In the genomic region with DNA sequence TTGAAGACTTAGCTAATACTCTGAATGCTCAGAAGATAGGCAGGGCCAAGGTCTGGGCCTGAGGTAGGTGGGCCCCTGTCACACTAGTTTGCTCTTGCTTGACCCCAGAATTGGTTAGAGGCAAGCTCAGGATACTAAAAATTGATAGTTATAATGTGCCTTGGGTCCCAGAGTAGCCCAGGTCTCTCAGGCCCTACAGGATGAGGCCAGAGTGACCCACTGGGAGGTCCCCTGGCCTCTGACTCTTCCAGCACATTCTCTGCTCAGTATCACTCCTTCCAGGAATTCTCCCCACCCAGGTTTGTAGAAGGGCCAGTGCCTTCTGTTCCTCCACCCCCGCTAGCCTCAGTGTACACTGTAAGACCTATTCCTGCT, we compare ENCODE assay signal across 7 cellular contexts. TPM values are rescaled to one million over a fixed set of nuclear protein-coding genes. Genes with fewer than 3 reads are reported as not detected.
A peak's percentile ranks its signal among the peaks of the same experiment; 100 is the strongest.
DNase-seq lines count a peak whose midpoint lies in the region; ATAC-seq lines count a peak whose summit lies in the region.

No MANE protein-coding gene starts in this region.

- peaks cover 16% of the 10 kb centered on the region; the same call in 1 of the 2 replicates for H3K27me3 ChIP-seq in HUES6 (ENCODE audit: control insufficient read depth, insufficient read depth, low read length)

- peaks cover 7% of the 10 kb centered on the region; the same call in 1 of the 2 replicates for H3K36me3 ChIP-seq in HUES6 (ENCODE audit: control insufficient read depth, insufficient read depth, low read length)

- no peaks in the 10 kb centered on the region for H3K9me3 ChIP-seq in HUES6 (ENCODE audit: control insufficient read depth, insufficient read depth, low read depth, low read length)

- H3K36me3 Mint-ChIP-seq in activated naive CD4-positive, alpha-beta T cell treated with anti-CD3 and anti-CD28 coated beads, Interleukin-2, amount 50 U/mL, for 72 hours, result peaks cover under 1 to 9% of the 10 kb centered on the region in 2 donors
- H3K36me3 Mint-ChIP-seq in immature natural killer cell, result no peaks in the 10 kb centered on the region
- peaks cover 1% of the 10 kb centered on the region in 2 donors for H3K36me3 Mint-ChIP-seq in stimulated activated naive B cell treated with anti-CD40 and anti-IgM and Interleukin-4, amounts not matched to agents 10 μg/mL and 1 μg/mL and 100 μg/mL, for 72 hours

- no peak for DNase-seq in activated naive CD4-positive, alpha-beta T cell treated with anti-CD3 and anti-CD28 coated beads, Interleukin-2, amount 50 U/mL, for 72 hours (ENCODE audit: low spot score in 2 of 2)
- no peak for DNase-seq in immature natural killer cell
- DNase-seq in stimulated activated naive B cell treated with anti-CD40 and anti-IgM and Interleukin-4, amounts not matched to agents 10 μg/mL and 1 μg/mL and 100 μg/mL, for 72 hours, result no peak
- no peak for DNase-seq in stimulated activated CD4-positive, alpha-beta T cell treated with anti-CD3 and anti-CD28 coated beads, Interleukin-2, amount 100 ng/mL, for 48 hours

- H3K27ac Mint-ChIP-seq in activated naive CD4-positive, alpha-beta T cell treated with anti-CD3 and anti-CD28 coated beads, Interleukin-2, amount 50 U/mL, for 72 hours, result peak overlapping the region; percentile 70 to 90
- peak overlapping the region in 3 of 6 donors; percentile 39 to 90 (median 64) for H3K27ac Mint-ChIP-seq in immature natural killer cell
- H3K27ac Mint-ChIP-seq in stimulated activated naive B cell treated with anti-CD40 and anti-IgM and Interleukin-4, amounts not matched to agents 10 μg/mL and 1 μg/mL and 100 μg/mL, for 72 hours, result peak overlapping the region; percentile 51

- no peaks in the 10 kb centered on the region for H3K9me3 Mint-ChIP-seq in activated naive CD4-positive, alpha-beta T cell treated with anti-CD3 and anti-CD28 coated beads, Interleukin-2, amount 50 U/mL, for 72 hours
- H3K9me3 Mint-ChIP-seq in immature natural killer cell, result no peaks in the 10 kb centered on the region
- no peaks in the 10 kb centered on the region for H3K9me3 Mint-ChIP-seq in stimulated activated naive B cell treated with anti-CD40 and anti-IgM and Interleukin-4, amounts not matched to agents 10 μg/mL and 1 μg/mL and 100 μg/mL, for 72 hours

- peak overlapping the region; percentile 94; the same call in 1 of the 2 replicates for H3K4me3 ChIP-seq in HUES6 (ENCODE audit: low read depth, low read length)

- H3K4me3 Mint-ChIP-seq in immature natural killer cell, result peak overlapping the region; percentile 84 to 89 (median 88)
- peak overlapping the region; percentile 85 to 88 for H3K4me3 Mint-ChIP-seq in stimulated activated naive B cell treated with anti-CD40 and anti-IgM and Interleukin-4, amounts not matched to agents 10 μg/mL and 1 μg/mL and 100 μg/mL, for 72 hours

- ATAC-seq in activated naive CD4-positive, alpha-beta T cell treated with anti-CD3 and anti-CD28 coated beads, Interleukin-2, amount 50 U/mL, for 72 hours, result peak in 1 of 2 donors; percentile 8
- ATAC-seq in stimulated activated naive B cell treated with anti-CD40 and anti-IgM and Interleukin-4, amounts not matched to agents 10 μg/mL and 1 μg/mL and 100 μg/mL, for 72 hours (replicated peaks), result no peak
- ATAC-seq in GM21381 (IDR thresholded peaks at IDR 0.05; ENCODE audit: unreplicated experiment), result no peak
- ATAC-seq in activated CD4-positive, CD25-positive, alpha-beta regulatory T cell treated with anti-CD3 and anti-CD28 coated beads, Interleukin-2, amount 50 U/mL, for 24 hours, result no peak

- peaks cover 38% of the 10 kb centered on the region for H3K4me1 ChIP-seq in HUES6 (ENCODE audit: control insufficient read depth, insufficient read depth, low read length)

- H3K4me1 Mint-ChIP-seq in immature natural killer cell, result peaks cover 17 to 24% of the 10 kb centered on the region in 2 donors
- H3K4me1 Mint-ChIP-seq in stimulated activated naive B cell treated with anti-CD40 and anti-IgM and Interleukin-4, amounts not matched to agents 10 μg/mL and 1 μg/mL and 100 μg/mL, for 72 hours, result peaks cover 12 to 23% of the 10 kb centered on the region in 2 donors

- peaks cover 0 to 2% (median 0%) of the 10 kb centered on the region in 3 donors for H3K27me3 Mint-ChIP-seq in immature natural killer cell (ENCODE audit: low read depth in 3 of 3)
- peaks cover 0 to 5% of the 10 kb centered on the region in 2 donors for H3K27me3 Mint-ChIP-seq in stimulated activated naive B cell treated with anti-CD40 and anti-IgM and Interleukin-4, amounts not matched to agents 10 μg/mL and 1 μg/mL and 100 μg/mL, for 72 hours

- no peak overlapping the region for H3K27ac ChIP-seq in HUES6 (ENCODE audit: low read depth, low read length)

- H3K9ac ChIP-seq in HUES6 (ENCODE audit: low read length), result no peak overlapping the region

RNA-seq across cellular contexts. Expression of gene KLHDC8B, which starts 0.7 kb away (rescaled TPM):
- total RNA-seq in activated naive CD4-positive, alpha-beta T cell treated with anti-CD3 and anti-CD28 coated beads, Interleukin-2, amount 50 U/mL, for 72 hours, result 1 to 10 TPM; 3.1 to 4.9 TPM
- polyA plus RNA-seq in immature natural killer cell, result 1 to 10 TPM; 1.6 to 3.1 (median 2.1) TPM

RNA-seq across cellular contexts. Expression of gene CCDC71, which starts 4.6 kb away (rescaled TPM):
- total RNA-seq in activated naive CD4-positive, alpha-beta T cell treated with anti-CD3 and anti-CD28 coated beads, Interleukin-2, amount 50 U/mL, for 72 hours, result 10 to 100 TPM; 10.2 to 20.3 TPM
- 1 to 10 TPM; 1.1 to 2.0 (median 1.7) TPM for polyA plus RNA-seq in immature natural killer cell

RNA-seq across cellular contexts. Expression of gene LAMB2, which starts 37.9 kb away (rescaled TPM):
- total RNA-seq in activated naive CD4-positive, alpha-beta T cell treated with anti-CD3 and anti-CD28 coated beads, Interleukin-2, amount 50 U/mL, for 72 hours, result 1 to 10 TPM in 1 of 2 donors, not detected in 1; 1.4 TPM
- polyA plus RNA-seq in immature natural killer cell, result not detected

RNA-seq across cellular contexts. Expression of gene USP19, which starts 50.1 kb away (rescaled TPM):
- 10 to 100 TPM; 40.8 to 46.7 TPM for total RNA-seq in activated naive CD4-positive, alpha-beta T cell treated with anti-CD3 and anti-CD28 coated beads, Interleukin-2, amount 50 U/mL, for 72 hours
- 10 to 100 TPM; 19.3 to 43.7 (median 38.3) TPM for polyA plus RNA-seq in immature natural killer cell
